In the genomic region with DNA sequence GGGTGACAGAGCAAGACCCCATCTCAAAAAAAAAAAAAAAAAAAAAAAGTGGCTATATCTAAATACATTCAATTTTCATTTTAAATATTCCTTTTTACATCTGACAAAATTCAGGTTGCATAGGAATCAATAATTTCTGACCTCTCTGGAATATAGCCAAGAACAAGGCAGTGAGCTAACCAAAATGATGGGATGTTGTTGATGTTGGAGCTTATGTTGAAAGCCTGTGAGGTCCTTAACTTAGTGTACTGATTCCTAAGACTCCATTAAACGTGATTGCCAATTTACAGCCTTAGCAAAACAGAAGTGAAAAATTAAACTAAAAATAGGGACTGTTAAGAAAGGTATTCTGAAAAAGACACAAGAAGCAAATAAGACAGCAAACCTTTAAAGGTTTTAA, we compare ENCODE assay signal across 18 cellular contexts.
"Had no signal": no experiment of that assay in that cellular context is flagged by ENCODE, and none has a peak within 500 bp of the region (broad histone marks: within the 10 kb centered on the region; RNA-seq: fewer than 3 reads in every experiment).

No MANE protein-coding gene starts in this region.

- DNase-seq: dermis blood vessel endothelial cell; esophagus squamous epithelium; foreskin keratinocyte; immature natural killer cell; left ventricle myocardium inferior; mesendoderm; naive thymus-derived CD4-positive, alpha-beta T cell; posterior cingulate gyrus; sigmoid colon; stimulated activated CD4-positive, alpha-beta T cell treated with anti-CD3 and anti-CD28 coated beads, Interleukin-2, amount 100 ng/mL, for 24 hours; stimulated activated CD4-positive, alpha-beta T cell treated with anti-CD3 and anti-CD28 coated beads, Interleukin-4, amount 100 ng/mL, for 4 hours; stimulated activated naive B cell treated with anti-CD40 and anti-IgM and Interleukin-4, amounts not matched to agents 10 μg/mL and 1 μg/mL and 100 μg/mL, for 72 hours; stimulated activated naive CD8-positive, alpha-beta T cell treated with anti-CD3 and anti-CD28 coated beads, Interleukin-15, amount 100 ng/mL, for 72 hours; testis; upper lobe of right lung had no signal

- H3K9me3 ChIP-seq: esophagus squamous epithelium, left ventricle myocardium inferior, sigmoid colon, testis, tibial nerve, upper lobe of right lung, vagina had no signal

- H3K4me3 ChIP-seq: esophagus squamous epithelium, left ventricle myocardium inferior, sigmoid colon, skin epidermis, testis, tibial nerve, upper lobe of right lung, vagina had no signal

- H3K27me3 ChIP-seq: esophagus squamous epithelium, foreskin keratinocyte, sigmoid colon, testis, tibial nerve, upper lobe of right lung, vagina had no signal

- H3K36me3 ChIP-seq: esophagus squamous epithelium, left ventricle myocardium inferior, sigmoid colon, tibial nerve, upper lobe of right lung, vagina had no signal

- ATAC-seq: foreskin keratinocyte; naive thymus-derived CD4-positive, alpha-beta T cell; stimulated activated naive B cell treated with anti-CD40 and anti-IgM and Interleukin-4, amounts not matched to agents 10 μg/mL and 1 μg/mL and 100 μg/mL, for 72 hours; stimulated activated naive CD8-positive, alpha-beta T cell treated with anti-CD3 and anti-CD28 coated beads, Interleukin-15, amount 100 ng/mL, for 72 hours; upper lobe of right lung had no signal

- H3K4me1 ChIP-seq: testis had no signal

- H3K27ac ChIP-seq: esophagus squamous epithelium, foreskin keratinocyte, left ventricle myocardium inferior, testis, upper lobe of right lung, vagina had no signal
